In genomic region chr17:64732336-64733006, GRCh38 we compare ENCODE assay signal across 9 cellular contexts.
DNase-seq lines count a peak whose midpoint lies in the region; ATAC-seq and TF ChIP-seq lines count a peak whose summit lies in the region.
"Had no signal": no experiment of that assay in that cellular context is flagged by ENCODE, and none has a peak within 500 bp of the region (broad histone marks: within the 10 kb centered on the region; RNA-seq: fewer than 3 reads in every experiment).

No MANE protein-coding gene starts in this region.

- ATAC-seq in PC-3, result peak; percentile 79
- ATAC-seq in esophagus mucosa, result peak; percentile 23
- ATAC-seq in GM18909 (IDR thresholded peaks at IDR 0.05; ENCODE audit: poor library complexity, unreplicated experiment), result no peak

- peak; percentile 45 for DNase-seq in Ammon's horn (ENCODE audit: low spot score)
- DNase-seq in PC-3, result peak; percentile 87
- DNase-seq in DMS 273 treated with DMSO at 0.1 percent for 48 hours (lab: John Stamatoyannopoulos, UW), result no peak
- no peak for DNase-seq in COLO668 (lab: John Stamatoyannopoulos, UW; ENCODE audit: unreplicated experiment)
- DNase-seq in NCI-H526 (lab: John Stamatoyannopoulos, UW), result no peak
- DNase-seq: T-helper 9 cell had no signal

- 90 to 93% methylated on average over 10 to 12 of the region's 12 CpGs for WGBS in mesodermal cell (ENCODE audit: insufficient coverage in 2 of 2), 2 experiments

- H3K9ac ChIP-seq in PC-3 (ENCODE audit: low read length), result peak overlapping the region; percentile 6; the same call in 1 of the 2 replicates

- H3K4me3 ChIP-seq in PC-3 (ENCODE audit: low read length) (peak overlapping the region; percentile 13; the same call in 1 of the 2 replicates), mesodermal cell (ENCODE audit: extremely low read depth, insufficient read depth, low read length, poor library complexity, severe bottlenecking) (no peak overlapping the region)

- H3K4me1 ChIP-seq in PC-3 (ENCODE audit: insufficient read depth, low read length) (peaks cover 30% of the 10 kb centered on the region), mesodermal cell (ENCODE audit: control insufficient read depth, insufficient read depth, low read length, poor library complexity, severe bottlenecking) (peaks cover 27% of the 10 kb centered on the region)

- CTCF ChIA-PET in PC-3 (lab: Charles Lee), result interaction anchor here (0.5 to 0.6 kb wide), 5 partner anchors 25 to 226 kb away, joined by 3 to 5 read pairs (median 3); partner anchors contain the start of gene CEP95

- no TSS peak for BruUV-seq in PC-3 (replicated peaks; lab: Mats Ljungman, UMichigan)

- peak overlapping the region; percentile 57 for H2AFZ ChIP-seq in PC-3 (ENCODE audit: low read length)

- intact Hi-C loops in PC-3 (cut with micrococcal nuclease), result loop anchor here (2.0 to 10.0 kb wide), 3 partner anchors 26 to 308 kb away; no protein-coding TSS in a partner anchor

- no peaks in the 10 kb centered on the region for H3K9me2 ChIP-seq in PC-3 (replicated peaks; ENCODE audit: low read length)

- no peaks in the 10 kb centered on the region for H3F3A ChIP-seq in PC-3 (ENCODE audit: low read length, unreplicated experiment)

- H3K4me2 ChIP-seq in PC-3 (ENCODE audit: low read length), result peak overlapping the region; percentile 48

- H3K27ac ChIP-seq in PC-3 (ENCODE audit: low read length), result peak overlapping the region; percentile 62
- peak overlapping the region; percentile 74 for H3K27ac ChIP-seq in mesodermal cell (ENCODE audit: low read depth, low read length, severe bottlenecking)

- TF ChIP-seq CTCF in PC-3 (conservative IDR thresholded peaks at IDR 0.05; ENCODE audit: low read depth, low read length), result no peak

- no peaks in the 10 kb centered on the region for H3K27me3 ChIP-seq in PC-3 (ENCODE audit: low read length)

- POLR2A ChIA-PET in PC-3 (lab: Charles Lee; ENCODE audit: unreplicated experiment), result interaction anchor here (0.6 kb wide), 1 partner anchor 67 kb away, joined by 6 read pairs; no protein-coding TSS in a partner anchor

- no peaks in the 10 kb centered on the region for H4K20me1 ChIP-seq in PC-3 (ENCODE audit: low read length)

- H3K9me3 ChIP-seq in PC-3 (ENCODE audit: low read length) (no peaks in the 10 kb centered on the region), mesodermal cell (ENCODE audit: control insufficient read depth, low read length) (no peaks in the 10 kb centered on the region)

- H3K36me3 ChIP-seq in PC-3 (ENCODE audit: low read depth, low read length) (no peaks in the 10 kb centered on the region), mesodermal cell (ENCODE audit: control insufficient read depth, insufficient read depth, low read length) (no peaks in the 10 kb centered on the region)

- H3K79me2 ChIP-seq in PC-3 (ENCODE audit: low read length), result no peaks in the 10 kb centered on the region

Comparison
In these comparisons a context has a peak if more than half of its experiments do, and no peak if none do; other contexts are left out.
1. DNase-seq: peak in Ammon's horn (single experiment) and PC-3 (single experiment); none in DMS 273 treated with DMSO at 0.1 percent for 48 hours (single experiment), COLO668 (single experiment) and NCI-H526 (0 of 2).